ENCODE assay signal across 21 cellular contexts in the genomic region with DNA sequence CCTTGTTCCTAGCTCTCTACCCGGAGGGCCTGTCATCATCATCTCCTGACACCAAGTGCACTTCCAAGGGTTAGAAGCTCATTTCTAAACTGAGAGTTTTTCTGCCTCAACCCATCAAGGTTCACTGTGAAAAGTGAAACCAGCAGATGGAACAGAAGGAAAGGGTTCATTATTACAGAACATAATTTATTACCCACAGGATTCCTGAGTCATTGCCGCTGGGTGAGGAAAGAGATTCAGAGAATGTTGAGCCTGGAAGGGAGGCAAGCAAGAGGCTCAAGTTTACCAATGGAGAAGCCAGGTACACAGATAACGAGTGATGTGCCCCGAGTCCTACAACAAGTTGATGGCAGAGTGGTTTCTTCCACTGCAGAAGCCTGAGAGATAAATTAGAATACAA.
A peak's percentile ranks its signal among the peaks of the same experiment; 100 is the strongest.
DNase-seq lines count a peak whose midpoint lies in the region; ATAC-seq, FAIRE-seq and TF ChIP-seq lines count a peak whose summit lies in the region.
"Had no signal": no experiment of that assay in that cellular context is flagged by ENCODE, and none has a peak within 500 bp of the region (broad histone marks: within the 10 kb centered on the region; RNA-seq: fewer than 3 reads in every experiment).

No MANE protein-coding gene starts in this region.

- H3K36me3 ChIP-seq in K562 (ENCODE audit: control insufficient read depth, insufficient read depth, low read length) = no peaks in the 10 kb centered on the region
- H3K36me3 ChIP-seq in psoas muscle (ENCODE audit: insufficient read depth in 1 of 2, low read depth in 1 of 2) = no peaks in the 10 kb centered on the region
- H3K36me3 ChIP-seq: BLaER1 treated with 17β-estradiol and CSF1 and Interleukin-3, amounts not matched to agents 10 nM and 100 nM; SJSA1 had no signal

- DNase-seq in natural killer cell treated with Interleukin-12 subunit alpha and Interleukin-12 subunit beta and Interleukin-15 and Interleukin-18, amount 100 ng/mL, for 72 hours (ENCODE audit: low spot score) = no peak
- DNase-seq in natural killer cell (no peak), K562 (ENCODE audit: extremely low read depth in 1 of 4, low spot score in 3 of 4) (peak in 2 of 4 experiments; percentile 23), psoas muscle (no peak), NCI-H2196 (lab: John Stamatoyannopoulos, UW; ENCODE audit: unreplicated experiment) (no peak), HFFc6 (no peak)
- DNase-seq: GF-D8, NCI-H1436, NCI-H2081, NCI-H345, NCI-H526, PC-3 had no signal

- no peaks in the 10 kb centered on the region for H3K36me3 Mint-ChIP-seq in natural killer cell treated with Interleukin-12 subunit alpha and Interleukin-12 subunit beta and Interleukin-15 and Interleukin-18, amount 100 ng/mL, for 72 hours
- no peaks in the 10 kb centered on the region for H3K36me3 Mint-ChIP-seq in natural killer cell
- H3K36me3 Mint-ChIP-seq in HFFc6 (ENCODE audit: low read depth) = peaks cover 5% of the 10 kb centered on the region

- peak overlapping the region; percentile 44 for H3K4me2 ChIP-seq in K562 (ENCODE audit: insufficient read depth, low read length)
- H3K4me2 ChIP-seq: A549; BLaER1 treated with 17β-estradiol and CSF1 and Interleukin-3, amounts not matched to agents 10 nM and 100 nM; GM23338; KMS-11 had no signal

- 8% methylated on average over 4 of the region's 4 CpGs for WGBS in K562 (ENCODE audit: insufficient coverage, low coverage, missing lambda C conversion rate)
- WGBS in psoas muscle, 3 donors = 15 to 27% (median 20%) methylated on average over 4 of the region's 4 CpGs

- H3K27ac ChIP-seq in K562 (ENCODE audit: extremely low read depth, low read depth, low read length) = no peak overlapping the region
- H3K27ac ChIP-seq in psoas muscle = no peak overlapping the region
- H3K27ac ChIP-seq: A549; BLaER1 treated with 17β-estradiol and CSF1 and Interleukin-3, amounts not matched to agents 10 nM and 100 nM; KMS-11; SJSA1 had no signal

- TF ChIP-seq EP300 in K562 (IDR thresholded peaks at IDR 0.05; ENCODE audit: low read length) = no peak

- no peak for FAIRE-seq in K562 (lab: Jason Lieb, UNC)
- FAIRE-seq: A549, GM12891, GM18507, HepG2 had no signal

- peak overlapping the region in 1 of 2 donors; percentile 29 for H3K27ac Mint-ChIP-seq in natural killer cell treated with Interleukin-12 subunit alpha and Interleukin-12 subunit beta and Interleukin-15 and Interleukin-18, amount 100 ng/mL, for 72 hours
- H3K27ac Mint-ChIP-seq in natural killer cell (no peak overlapping the region), HFFc6 (no peak overlapping the region)
- H3K27ac Mint-ChIP-seq: GM23338 had no signal

- POLR2A ChIA-PET in K562 (lab: Yijun Ruan, JAX) = interaction anchor here (0.6 kb wide), 2 partner anchors 112 to 894 kb away, joined by 3 read pairs; no protein-coding TSS in a partner anchor

- no peak overlapping the region for H3K9ac ChIP-seq in K562 (ENCODE audit: insufficient read depth in 1 of 2, low read depth in 2 of 2, low read length in 2 of 2)
- H3K9ac ChIP-seq: BLaER1 treated with 17β-estradiol and CSF1 and Interleukin-3, amounts not matched to agents 10 nM and 100 nM; KMS-11 had no signal

- no peaks in the 10 kb centered on the region for H3K27me3 ChIP-seq in K562 (ENCODE audit: control insufficient read depth in 2 of 2, insufficient read depth in 2 of 2, low read length in 2 of 2)
- H3K27me3 ChIP-seq in psoas muscle (ENCODE audit: insufficient read depth in 3 of 3, low read length in 2 of 3) = no peaks in the 10 kb centered on the region
- H3K27me3 ChIP-seq: BLaER1 treated with 17β-estradiol and CSF1 and Interleukin-3, amounts not matched to agents 10 nM and 100 nM; SJSA1 had no signal

- peaks cover 3 to 58% of the 10 kb centered on the region in 2 experiments; a peak in 3 of 5 replicates for H3K4me1 ChIP-seq in K562 (replicated peaks in 1 of 2; ENCODE audit: control insufficient read depth in 2 of 2, insufficient read depth in 2 of 2, low read length in 2 of 2)
- H3K4me1 ChIP-seq in psoas muscle = no peaks in the 10 kb centered on the region
- H3K4me1 ChIP-seq: A549, SJSA1 had no signal

- H3K4me1 Mint-ChIP-seq in natural killer cell treated with Interleukin-12 subunit alpha and Interleukin-12 subunit beta and Interleukin-15 and Interleukin-18, amount 100 ng/mL, for 72 hours (ENCODE audit: low read depth in 2 of 2) = peaks cover 0 to 4% of the 10 kb centered on the region in 2 donors
- H3K4me1 Mint-ChIP-seq in natural killer cell (peaks cover 0 to 5% of the 10 kb centered on the region in 2 donors), HFFc6 (ENCODE audit: low read depth) (no peaks in the 10 kb centered on the region)
- H3K4me1 Mint-ChIP-seq: GM23338 had no signal

- TF ChIP-seq RAD21 in K562 (CRISPR knock-in tag; conservative IDR thresholded peaks at IDR 0.05 in 1 of 2, IDR thresholded peaks at IDR 0.05 in 1 of 2) = no peak

- no peak for TF ChIP-seq POLR2A in K562 (conservative IDR thresholded peaks at IDR 0.05)

- H3K9me1 ChIP-seq in K562 (ENCODE audit: control insufficient read depth, insufficient read depth, low read length) = no peaks in the 10 kb centered on the region

- intact Hi-C loops in natural killer cell (cut with micrococcal nuclease) = no loop called here
- intact Hi-C loops in K562 (cut with micrococcal nuclease) = no loop called here
- intact Hi-C loops in psoas muscle (cut with DNase I) = no loop called here

- H4K20me1 ChIP-seq in K562 (replicated peaks; ENCODE audit: control insufficient read depth, insufficient read depth, low read length) = no peaks in the 10 kb centered on the region
- H4K20me1 ChIP-seq: BLaER1 treated with 17β-estradiol and CSF1 and Interleukin-3, amounts not matched to agents 10 nM and 100 nM had no signal

- H3K9me3 Mint-ChIP-seq in natural killer cell treated with Interleukin-12 subunit alpha and Interleukin-12 subunit beta and Interleukin-15 and Interleukin-18, amount 100 ng/mL, for 72 hours = no peaks in the 10 kb centered on the region
- no peaks in the 10 kb centered on the region for H3K9me3 Mint-ChIP-seq in natural killer cell
- peaks cover 50% of the 10 kb centered on the region for H3K9me3 Mint-ChIP-seq in HFFc6

- in situ Hi-C loops in K562 (cut with MboI) = no loop called here

- H3K27me3 Mint-ChIP-seq in natural killer cell treated with Interleukin-12 subunit alpha and Interleukin-12 subunit beta and Interleukin-15 and Interleukin-18, amount 100 ng/mL, for 72 hours = no peaks in the 10 kb centered on the region
- H3K27me3 Mint-ChIP-seq in natural killer cell (ENCODE audit: low read depth in 2 of 2) (no peaks in the 10 kb centered on the region), HFFc6 (ENCODE audit: insufficient read depth) (no peaks in the 10 kb centered on the region)

- TF ChIP-seq CTCF in natural killer cell (IDR thresholded peaks at IDR 0.05) (no peak), K562 (IDR thresholded peaks at IDR 0.05 in 2 of 3, conservative IDR thresholded peaks at IDR 0.05 in 1 of 3; ENCODE audit: insufficient read depth in 2 of 3, low read depth in 1 of 3, low read length in 3 of 3) (no peak), psoas muscle (IDR thresholded peaks at IDR 0.05) (no peak), HFFc6 (IDR thresholded peaks at IDR 0.05) (no peak)

- H3K79me2 ChIP-seq in K562 (ENCODE audit: control insufficient read depth, insufficient read depth, low read length) = no peaks in the 10 kb centered on the region

- H3K4me3 ChIP-seq in K562 = no peak overlapping the region
- H3K4me3 ChIP-seq in psoas muscle = no peak overlapping the region
- H3K4me3 ChIP-seq: A549; BLaER1 treated with 17β-estradiol and CSF1 and Interleukin-3, amounts not matched to agents 10 nM and 100 nM; GM23338; SJSA1 had no signal

- no peak overlapping the region for H3K4me3 Mint-ChIP-seq in natural killer cell treated with Interleukin-12 subunit alpha and Interleukin-12 subunit beta and Interleukin-15 and Interleukin-18, amount 100 ng/mL, for 72 hours
- H3K4me3 Mint-ChIP-seq in natural killer cell (no peak overlapping the region), HFFc6 (no peak overlapping the region)
- H3K4me3 Mint-ChIP-seq: GM23338 had no signal

- CTCF ChIA-PET in K562 (lab: Yijun Ruan, JAX; ENCODE audit: low intra/inter-chr PET ratio) = no interaction called here

- peak overlapping the region; percentile 41; the same call in 1 of the 2 replicates for H2AFZ ChIP-seq in K562 (ENCODE audit: low read depth, low read length)
- H2AFZ ChIP-seq: GM23338 had no signal

- H3K9me3 ChIP-seq in K562 (replicated peaks; ENCODE audit: control insufficient read depth, insufficient read depth, low read depth, low read length) (no peaks in the 10 kb centered on the region), psoas muscle (no peaks in the 10 kb centered on the region)
- H3K9me3 ChIP-seq: A549; BLaER1 treated with 17β-estradiol and CSF1 and Interleukin-3, amounts not matched to agents 10 nM and 100 nM; SJSA1 had no signal

- ATAC-seq in natural killer cell treated with Interleukin-12 subunit alpha and Interleukin-12 subunit beta and Interleukin-15 and Interleukin-18, amount 100 ng/mL, for 72 hours = peak; percentile 27 to 40
- ATAC-seq in natural killer cell (no peak), K562 (no peak), psoas muscle (peak in 3 of 4 donors; percentile 30 to 74 (median 44)), GM21737 (IDR thresholded peaks at IDR 0.05; ENCODE audit: unreplicated experiment) (no peak)
- ATAC-seq: A549, GM23338, HepG2, PC-3 had no signal

- BruUV-seq in K562 (replicated peaks; lab: Mats Ljungman, UMichigan) = no TSS peak

TF ChIP-seq in K562, 482 proteins besides CTCF, POLR2A, EP300 and RAD21 (continues in another document):
- no peak for TF ChIP-seq KDM2B (CRISPR knock-in tag; IDR thresholded peaks at IDR 0.05)
- TF ChIP-seq STAG1 (CRISPR knock-in tag; IDR thresholded peaks at IDR 0.05; ENCODE audit: borderline replicate concordance) = no peak
- TF ChIP-seq ZNF695 (CRISPR knock-in tag; IDR thresholded peaks at IDR 0.05) = no peak
- TF ChIP-seq, protein P1, sequence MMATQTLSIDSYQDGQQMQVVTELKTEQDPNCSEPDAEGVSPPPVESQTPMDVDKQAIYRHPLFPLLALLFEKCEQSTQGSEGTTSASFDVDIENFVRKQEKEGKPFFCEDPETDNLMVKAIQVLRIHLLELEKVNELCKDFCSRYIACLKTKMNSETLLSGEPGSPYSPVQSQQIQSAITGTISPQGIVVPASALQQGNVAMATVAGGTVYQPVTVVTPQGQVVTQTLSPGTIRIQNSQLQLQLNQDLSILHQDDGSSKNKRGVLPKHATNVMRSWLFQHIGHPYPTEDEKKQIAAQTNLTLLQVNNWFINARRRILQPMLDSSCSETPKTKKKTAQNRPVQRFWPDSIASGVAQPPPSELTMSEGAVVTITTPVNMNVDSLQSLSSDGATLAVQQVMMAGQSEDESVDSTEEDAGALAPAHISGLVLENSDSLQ (IDR thresholded peaks at IDR 0.05) = peak; percentile 62
- no peak for TF ChIP-seq ATF1 (CRISPR knock-in tag; IDR thresholded peaks at IDR 0.05)
- no peak for TF ChIP-seq ATF1 (tag; IDR thresholded peaks at IDR 0.05)
- no peak for TF ChIP-seq SOX6 (IDR thresholded peaks at IDR 0.05)
- TF ChIP-seq MAFK (IDR thresholded peaks at IDR 0.05; ENCODE audit: low read length) = peak; percentile 34; the same call in 1 of the 2 replicates
- no peak for TF ChIP-seq CEBPG (CRISPR knock-in tag; IDR thresholded peaks at IDR 0.05)
- peak in 1 of 2 experiments; percentile 8; a peak in 1 of 4 replicates for TF ChIP-seq CEBPG (tag; conservative IDR thresholded peaks at IDR 0.05 in 1 of 2, IDR thresholded peaks at IDR 0.05 in 1 of 2)
- no peak for TF ChIP-seq ZNF644 (tag; IDR thresholded peaks at IDR 0.05; ENCODE audit: low read depth)

Comparison
In these comparisons a context has a peak if more than half of its experiments do, and no peak if none do; other contexts are left out.
1. ATAC-seq: peak in natural killer cell treated with Interleukin-12 subunit alpha and Interleukin-12 subunit beta and Interleukin-15 and Interleukin-18, amount 100 ng/mL, for 72 hours (2 of 2) and psoas muscle (3 of 4); none in natural killer cell (0 of 3), K562 (single experiment) and GM21737 (single experiment).